ENCODE assay signal across 1 cellular context in the genomic region with DNA sequence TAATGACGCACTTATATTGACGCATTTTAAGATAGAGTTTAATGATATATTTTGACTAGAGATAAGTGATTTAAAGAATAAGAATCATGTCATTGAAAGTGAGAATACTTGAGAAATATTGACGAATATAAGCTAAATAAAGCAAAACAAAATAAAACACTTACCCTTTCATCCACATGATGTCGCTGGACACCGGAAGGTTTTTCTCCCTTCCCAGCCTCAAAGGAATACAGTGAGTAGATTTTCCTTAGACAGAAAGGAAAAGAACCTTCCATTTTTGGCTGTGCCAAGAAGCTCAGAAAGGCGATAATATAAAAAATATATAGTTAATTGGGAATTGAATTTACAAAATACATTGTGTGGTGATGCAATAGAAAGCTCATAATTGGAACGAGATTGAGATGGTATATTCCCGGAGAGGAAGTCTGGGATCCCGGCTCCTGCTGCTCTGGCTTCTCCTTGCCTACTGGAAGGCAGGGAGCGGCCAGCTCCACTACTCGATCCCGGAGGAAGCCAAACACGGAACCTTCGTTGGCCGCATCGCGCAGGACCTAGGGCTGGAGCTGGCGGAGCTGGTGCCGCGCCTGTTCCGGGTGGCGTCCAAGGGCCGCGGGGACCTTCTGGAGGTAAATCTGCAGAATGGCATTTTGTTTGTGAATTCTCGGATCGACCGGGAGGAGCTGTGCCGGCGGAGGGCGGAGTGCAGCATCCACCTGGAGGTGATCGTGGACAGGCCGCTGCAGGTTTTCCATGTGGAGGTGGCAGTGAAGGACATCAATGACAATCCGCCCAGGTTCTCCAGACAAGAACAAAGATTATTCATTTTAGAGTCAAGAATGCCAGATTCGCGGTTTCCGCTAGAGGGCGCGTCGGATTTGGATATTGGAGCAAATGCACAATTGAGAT.
TF ChIP-seq lines count a peak whose summit lies in the region.

A gene (plus strand): TSS at position 239 of the 906 bp plus-strand sequence.

TF ChIP-seq in GM23338, 12 proteins besides CTCF, POLR2A, EP300 and RAD21 (continued from another document):
- TF ChIP-seq, protein P1, sequence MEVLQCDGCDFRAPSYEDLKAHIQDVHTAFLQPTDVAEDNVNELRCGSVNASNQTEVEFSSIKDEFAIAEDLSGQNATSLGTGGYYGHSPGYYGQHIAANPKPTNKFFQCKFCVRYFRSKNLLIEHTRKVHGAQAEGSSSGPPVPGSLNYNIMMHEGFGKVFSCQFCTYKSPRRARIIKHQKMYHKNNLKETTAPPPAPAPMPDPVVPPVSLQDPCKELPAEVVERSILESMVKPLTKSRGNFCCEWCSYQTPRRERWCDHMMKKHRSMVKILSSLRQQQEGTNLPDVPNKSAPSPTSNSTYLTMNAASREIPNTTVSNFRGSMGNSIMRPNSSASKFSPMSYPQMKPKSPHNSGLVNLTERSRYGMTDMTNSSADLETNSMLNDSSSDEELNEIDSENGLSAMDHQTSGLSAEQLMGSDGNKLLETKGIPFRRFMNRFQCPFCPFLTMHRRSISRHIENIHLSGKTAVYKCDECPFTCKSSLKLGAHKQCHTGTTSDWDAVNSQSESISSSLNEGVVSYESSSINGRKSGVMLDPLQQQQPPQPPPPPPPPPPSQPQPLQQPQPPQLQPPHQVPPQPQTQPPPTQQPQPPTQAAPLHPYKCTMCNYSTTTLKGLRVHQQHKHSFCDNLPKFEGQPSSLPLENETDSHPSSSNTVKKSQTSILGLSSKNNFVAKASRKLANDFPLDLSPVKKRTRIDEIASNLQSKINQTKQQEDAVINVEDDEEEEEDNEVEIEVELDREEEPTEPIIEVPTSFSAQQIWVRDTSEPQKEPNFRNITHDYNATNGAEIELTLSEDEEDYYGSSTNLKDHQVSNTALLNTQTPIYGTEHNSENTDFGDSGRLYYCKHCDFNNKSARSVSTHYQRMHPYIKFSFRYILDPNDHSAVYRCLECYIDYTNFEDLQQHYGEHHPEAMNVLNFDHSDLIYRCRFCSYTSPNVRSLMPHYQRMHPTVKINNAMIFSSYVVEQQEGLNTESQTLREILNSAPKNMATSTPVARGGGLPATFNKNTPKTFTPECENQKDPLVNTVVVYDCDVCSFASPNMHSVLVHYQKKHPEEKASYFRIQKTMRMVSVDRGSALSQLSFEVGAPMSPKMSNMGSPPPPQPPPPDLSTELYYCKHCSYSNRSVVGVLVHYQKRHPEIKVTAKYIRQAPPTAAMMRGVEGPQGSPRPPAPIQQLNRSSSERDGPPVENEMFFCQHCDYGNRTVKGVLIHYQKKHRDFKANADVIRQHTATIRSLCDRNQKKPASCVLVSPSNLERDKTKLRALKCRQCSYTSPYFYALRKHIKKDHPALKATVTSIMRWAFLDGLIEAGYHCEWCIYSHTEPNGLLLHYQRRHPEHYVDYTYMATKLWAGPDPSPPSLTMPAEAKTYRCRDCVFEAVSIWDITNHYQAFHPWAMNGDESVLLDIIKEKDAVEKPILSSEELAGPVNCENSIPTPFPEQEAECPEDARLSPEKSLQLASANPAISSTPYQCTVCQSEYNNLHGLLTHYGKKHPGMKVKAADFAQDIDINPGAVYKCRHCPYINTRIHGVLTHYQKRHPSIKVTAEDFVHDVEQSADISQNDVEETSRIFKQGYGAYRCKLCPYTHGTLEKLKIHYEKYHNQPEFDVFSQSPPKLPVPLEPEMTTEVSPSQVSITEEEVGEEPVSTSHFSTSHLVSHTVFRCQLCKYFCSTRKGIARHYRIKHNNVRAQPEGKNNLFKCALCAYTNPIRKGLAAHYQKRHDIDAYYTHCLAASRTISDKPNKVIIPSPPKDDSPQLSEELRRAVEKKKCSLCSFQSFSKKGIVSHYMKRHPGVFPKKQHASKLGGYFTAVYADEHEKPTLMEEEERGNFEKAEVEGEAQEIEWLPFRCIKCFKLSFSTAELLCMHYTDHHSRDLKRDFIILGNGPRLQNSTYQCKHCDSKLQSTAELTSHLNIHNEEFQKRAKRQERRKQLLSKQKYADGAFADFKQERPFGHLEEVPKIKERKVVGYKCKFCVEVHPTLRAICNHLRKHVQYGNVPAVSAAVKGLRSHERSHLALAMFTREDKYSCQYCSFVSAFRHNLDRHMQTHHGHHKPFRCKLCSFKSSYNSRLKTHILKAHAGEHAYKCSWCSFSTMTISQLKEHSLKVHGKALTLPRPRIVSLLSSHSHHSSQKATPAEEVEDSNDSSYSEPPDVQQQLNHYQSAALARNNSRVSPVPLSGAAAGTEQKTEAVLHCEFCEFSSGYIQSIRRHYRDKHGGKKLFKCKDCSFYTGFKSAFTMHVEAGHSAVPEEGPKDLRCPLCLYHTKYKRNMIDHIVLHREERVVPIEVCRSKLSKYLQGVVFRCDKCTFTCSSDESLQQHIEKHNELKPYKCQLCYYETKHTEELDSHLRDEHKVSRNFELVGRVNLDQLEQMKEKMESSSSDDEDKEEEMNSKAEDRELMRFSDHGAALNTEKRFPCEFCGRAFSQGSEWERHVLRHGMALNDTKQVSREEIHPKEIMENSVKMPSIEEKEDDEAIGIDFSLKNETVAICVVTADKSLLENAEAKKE (CRISPR knock-in tag; IDR thresholded peaks at IDR 0.05), result no peak
- TF ChIP-seq ZNF114 (CRISPR knock-in tag; IDR thresholded peaks at IDR 0.05), result no peak
